In genomic region chr2:23531280-23531679, GRCh38 we compare ENCODE assay signal across 13 cellular contexts.
A peak's percentile ranks its signal among the peaks of the same experiment; 100 is the strongest.
DNase-seq lines count a peak whose midpoint lies in the region; ATAC-seq and TF ChIP-seq lines count a peak whose summit lies in the region.
"Had no signal": no experiment of that assay in that cellular context is flagged by ENCODE, and none has a peak within 500 bp of the region (broad histone marks: within the 10 kb centered on the region; RNA-seq: fewer than 3 reads in every experiment).

No MANE protein-coding gene starts in this region.

- H3K36me3 ChIP-seq in WERI-Rb-1 = no peaks in the 10 kb centered on the region; the same call in 1 of the 2 replicates

- DNase-seq in Right ventricle myocardium superior (peak; percentile 22), left ventricle myocardium superior (no peak), WERI-Rb-1 (no peak), kidney tubule cell (ENCODE audit: low spot score) (no peak), GM19238 (ENCODE audit: insufficient read length, low spot score) (no peak), NCI-H1694 (lab: John Stamatoyannopoulos, UW) (no peak)
- DNase-seq: CD8-positive, alpha-beta memory T cell; GF-D8; NCI-H2107 had no signal

- no peak overlapping the region for H3K4me3 ChIP-seq in WERI-Rb-1 (ENCODE audit: low read depth, low read length)
- H3K4me3 ChIP-seq: GM23338 had no signal

- H3K4me3 Mint-ChIP-seq in nephron = peak overlapping the region in 1 of 3 experiments; percentile 3
- H3K4me3 Mint-ChIP-seq: GM23338 had no signal

- no peaks in the 10 kb centered on the region for H3K27me3 Mint-ChIP-seq in nephron (ENCODE audit: low read depth)

- TF ChIP-seq CTCF in WERI-Rb-1 (IDR thresholded peaks at IDR 0.05; ENCODE audit: low read depth, low read length) = no peak
- no peak for TF ChIP-seq CTCF in nephron (IDR thresholded peaks at IDR 0.05; ENCODE audit: unreplicated experiment in 3 of 3)

- intact Hi-C loops in Right ventricle myocardium superior (cut with DNase I) = no loop called here
- intact Hi-C loops in left ventricle myocardium superior (cut with micrococcal nuclease) = no loop called here

- no peaks in the 10 kb centered on the region for H3K9me3 Mint-ChIP-seq in nephron
- H3K9me3 Mint-ChIP-seq: CD8-positive, alpha-beta memory T cell; GM23338 had no signal

- H3K27ac ChIP-seq in WERI-Rb-1 = peak overlapping the region; percentile 66
- H3K27ac ChIP-seq: HL-60 had no signal

- H3K27me3 ChIP-seq in WERI-Rb-1 (ENCODE audit: insufficient read depth, low read depth, severe bottlenecking) = no peaks in the 10 kb centered on the region

- peaks cover 57% of the 10 kb centered on the region for H3K4me1 Mint-ChIP-seq in nephron

- H3K36me3 Mint-ChIP-seq in nephron (ENCODE audit: low read depth) = no peaks in the 10 kb centered on the region
- H3K36me3 Mint-ChIP-seq: CD8-positive, alpha-beta memory T cell had no signal

- no peak for ATAC-seq in Right ventricle myocardium superior (ENCODE audit: poor library complexity)
- no peak for ATAC-seq in left ventricle myocardium superior
- ATAC-seq: GM23338, HCT116 had no signal

- H3K9me3 ChIP-seq in WERI-Rb-1 (ENCODE audit: severe bottlenecking) = no peaks in the 10 kb centered on the region

- H3K27ac Mint-ChIP-seq in nephron = peak overlapping the region; percentile 80 to 98 (median 94)
- H3K27ac Mint-ChIP-seq: GM23338 had no signal
